ENCODE assay signal across 1 cellular context in genomic region chr18:22933206-22933957, GRCh38.
TF ChIP-seq lines count a peak whose summit lies in the region.

Gene RBBP8 (plus strand): TSS chr18:22933328. CDS start chr18:22936852, 3,524 bp downstream.

TF ChIP-seq in K562, 482 proteins besides CTCF, POLR2A, EP300 and RAD21 (continued from another document and continues in another):
- TF ChIP-seq ZNF57 (CRISPR knock-in tag; IDR thresholded peaks at IDR 0.05) = no peak
- no peak for TF ChIP-seq RBM15 (IDR thresholded peaks at IDR 0.05; ENCODE audit: insufficient read depth, low read length)
- no peak for TF ChIP-seq TCF15 (CRISPR knock-in tag; IDR thresholded peaks at IDR 0.05)
- peak; percentile 41 for TF ChIP-seq TAF9B (IDR thresholded peaks at IDR 0.05; ENCODE audit: partially characterized antibody)
- TF ChIP-seq NFE2L1 (tag; IDR thresholded peaks at IDR 0.05; ENCODE audit: borderline replicate concordance, low read depth) = no peak
- TF ChIP-seq CBFB (CRISPR knock-in tag; IDR thresholded peaks at IDR 0.05) = no peak
- TF ChIP-seq CHD7 (IDR thresholded peaks at IDR 0.05; ENCODE audit: low read depth, low read length) = no peak
- TF ChIP-seq PTTG1 (tag; IDR thresholded peaks at IDR 0.05; ENCODE audit: low read depth) = no peak
- no peak for TF ChIP-seq ZNF165 (CRISPR knock-in tag; IDR thresholded peaks at IDR 0.05; ENCODE audit: borderline replicate concordance)
- no peak for TF ChIP-seq ZNF586 (CRISPR knock-in tag; conservative IDR thresholded peaks at IDR 0.05)
- TF ChIP-seq CREM (IDR thresholded peaks at IDR 0.05; ENCODE audit: low read depth) = peak; percentile 96
- TF ChIP-seq ZNF584 (CRISPR knock-in tag; IDR thresholded peaks at IDR 0.05; ENCODE audit: low read depth) = no peak
- no peak for TF ChIP-seq KAT8 (IDR thresholded peaks at IDR 0.05; ENCODE audit: low read depth)
- TF ChIP-seq FOXM1 (IDR thresholded peaks at IDR 0.05; ENCODE audit: low read depth) = no peak
- no peak for TF ChIP-seq FOXM1 (CRISPR knock-in tag; IDR thresholded peaks at IDR 0.05; ENCODE audit: low read depth)
- no peak for TF ChIP-seq PHTF2 (CRISPR knock-in tag; IDR thresholded peaks at IDR 0.05)
- no peak; the same call in 1 of the 2 replicates for TF ChIP-seq ETS1 (conservative IDR thresholded peaks at IDR 0.05; ENCODE audit: control insufficient read depth, low read depth, low read length)
- no peak for TF ChIP-seq ZNF347 (CRISPR knock-in tag; IDR thresholded peaks at IDR 0.05; ENCODE audit: low read depth)
- TF ChIP-seq EWSR1 (IDR thresholded peaks at IDR 0.05; ENCODE audit: borderline replicate concordance, low read depth, partially characterized antibody) = no peak
- no peak for TF ChIP-seq MYNN (IDR thresholded peaks at IDR 0.05)
- TF ChIP-seq MYNN (CRISPR knock-in tag; IDR thresholded peaks at IDR 0.05) = no peak
- TF ChIP-seq ZNF140 (CRISPR knock-in tag; IDR thresholded peaks at IDR 0.05) = no peak
- TF ChIP-seq MYBL2 (IDR thresholded peaks at IDR 0.05; ENCODE audit: low read depth) = no peak
- no peak for TF ChIP-seq MYBL2 (CRISPR knock-in tag; IDR thresholded peaks at IDR 0.05; ENCODE audit: borderline replicate concordance)
- no peak for TF ChIP-seq TEAD1 (CRISPR knock-in tag; IDR thresholded peaks at IDR 0.05)
- TF ChIP-seq HNRNPK (IDR thresholded peaks at IDR 0.05; ENCODE audit: low read depth, low read length, poor library complexity, severe bottlenecking) = no peak
- TF ChIP-seq SRSF9 (IDR thresholded peaks at IDR 0.05; ENCODE audit: borderline replicate concordance, low read depth, low read length) = no peak
- TF ChIP-seq TRIM24 (IDR thresholded peaks at IDR 0.05) = peak in 1 of 2 experiments; percentile 46; a peak in 1 of 4 replicates
- no peak for TF ChIP-seq ASH1L (IDR thresholded peaks at IDR 0.05; ENCODE audit: borderline replicate concordance, low read depth, partially characterized antibody)
- no peak for TF ChIP-seq ZNF583 (CRISPR knock-in tag; IDR thresholded peaks at IDR 0.05)
- peak; percentile 70; the same call in 1 of the 2 replicates for TF ChIP-seq CBX1 (IDR thresholded peaks at IDR 0.05; ENCODE audit: low read depth)
- TF ChIP-seq ZFP30 (CRISPR knock-in tag; IDR thresholded peaks at IDR 0.05; ENCODE audit: borderline replicate concordance) = no peak
- no peak for TF ChIP-seq ZNF707 (CRISPR knock-in tag; conservative IDR thresholded peaks at IDR 0.05)
- TF ChIP-seq CBFA2T3 (IDR thresholded peaks at IDR 0.05) = no peak
- no peak for TF ChIP-seq ZNF764 (CRISPR knock-in tag; IDR thresholded peaks at IDR 0.05; ENCODE audit: low read depth)
- no peak for TF ChIP-seq ETV1 (tag; conservative IDR thresholded peaks at IDR 0.05; ENCODE audit: low read depth)
- TF ChIP-seq NKRF (IDR thresholded peaks at IDR 0.05; ENCODE audit: borderline replicate concordance) = no peak
- no peak for TF ChIP-seq TEAD2 (tag; IDR thresholded peaks at IDR 0.05)
- TF ChIP-seq CHD4 (IDR thresholded peaks at IDR 0.05; ENCODE audit: insufficient read depth, insufficient replicate concordance, low read depth, low read length, poor library complexity, severe bottlenecking) = no peak
- TF ChIP-seq E2F6 (IDR thresholded peaks at IDR 0.05; ENCODE audit: borderline replicate concordance in 1 of 2, extremely low read depth in 1 of 2, insufficient read depth in 1 of 2, insufficient read length in 1 of 2, low read depth in 1 of 2, low read length in 1 of 2, poor library complexity in 1 of 2, severe bottlenecking in 1 of 2) = peak; percentile 72 to 98
- no peak for TF ChIP-seq ZNF274 (IDR thresholded peaks at IDR 0.05; ENCODE audit: borderline replicate concordance, low read depth, low read length)
- TF ChIP-seq HES1 (IDR thresholded peaks at IDR 0.05; ENCODE audit: low read depth) = no peak
- no peak for TF ChIP-seq POLR2AphosphoS2 (IDR thresholded peaks at IDR 0.05; ENCODE audit: low read length)
- TF ChIP-seq NFE2 (IDR thresholded peaks at IDR 0.05; ENCODE audit: low read depth) = no peak
- TF ChIP-seq MLLT1 (IDR thresholded peaks at IDR 0.05) = no peak
- TF ChIP-seq ZNF561 (CRISPR knock-in tag; conservative IDR thresholded peaks at IDR 0.05) = no peak
- TF ChIP-seq FOXJ3 (CRISPR knock-in tag; IDR thresholded peaks at IDR 0.05) = no peak
- TF ChIP-seq MAFG (tag; conservative IDR thresholded peaks at IDR 0.05) = no peak
- TF ChIP-seq SMAD3 (CRISPR knock-in tag; conservative IDR thresholded peaks at IDR 0.05) = 0 out of 2 replicates have a peak, but pooled peaks have one; percentile 47
- TF ChIP-seq FUS (optimal IDR thresholded peaks at IDR 0.05; ENCODE audit: low read depth, low read length) = no peak
- TF ChIP-seq CHD2 (IDR thresholded peaks at IDR 0.05; ENCODE audit: low read depth, low read length) = peak; percentile 83
- no peak for TF ChIP-seq U2AF1 (optimal IDR thresholded peaks at IDR 0.05; ENCODE audit: low read depth, low read length)
- no peak for TF ChIP-seq KHSRP (IDR thresholded peaks at IDR 0.05)
- TF ChIP-seq HDAC2 (IDR thresholded peaks at IDR 0.05) = peak; percentile 11; the same call in 1 of the 2 replicates
